Comparison of ENCODE assay signal across 27 cellular contexts in the genomic region with DNA sequence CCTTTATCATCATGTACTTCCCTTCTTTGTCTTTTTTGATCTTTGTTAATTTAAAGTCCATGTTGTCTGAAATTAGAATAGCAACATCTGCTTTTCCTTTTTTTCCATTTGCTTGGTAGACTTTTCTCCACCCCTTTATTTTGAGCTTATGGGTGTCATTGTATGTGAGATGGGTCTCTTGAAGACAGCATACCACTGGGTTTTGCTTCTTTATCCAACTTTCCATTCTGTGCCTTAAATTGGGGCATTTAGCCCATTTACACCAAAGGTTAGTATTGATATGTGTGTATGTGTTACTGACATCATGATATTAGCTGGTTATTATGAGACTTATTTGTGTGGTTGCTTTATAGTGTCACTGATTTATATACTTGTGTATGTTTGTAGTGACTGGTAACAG. TPM values are rescaled to one million over a fixed set of nuclear protein-coding genes. Genes with fewer than 3 reads are reported as not detected.
"Had no signal": no experiment of that assay in that cellular context is flagged by ENCODE, and none has a peak within 500 bp of the region (broad histone marks: within the 10 kb centered on the region; RNA-seq: fewer than 3 reads in every experiment).

No MANE protein-coding gene starts in this region.

- H3K4me1 ChIP-seq: neural progenitor cell, parathyroid adenoma, psoas muscle, right lobe of liver, sigmoid colon, stomach, thyroid gland, tibial nerve, upper lobe of left lung, vagina had no signal

- H3K27me3 Mint-ChIP-seq: progenitor cell of endocrine pancreas had no signal

- H3K4me1 Mint-ChIP-seq: natural killer cell; nephron; neural progenitor cell; stimulated activated effector memory CD8-positive, alpha-beta T cell treated with anti-CD3 and anti-CD28 coated beads, Interleukin-12 subunit alpha, Interleukin-12 subunit beta, amount 100 ng/mL, for 72 hours; stimulated activated naive B cell treated with anti-CD40 and anti-IgM and Interleukin-4, amounts not matched to agents 10 μg/mL and 1 μg/mL and 100 μg/mL, for 72 hours had no signal

- H3K36me3 Mint-ChIP-seq: neural progenitor cell; stimulated activated effector memory CD8-positive, alpha-beta T cell treated with anti-CD3 and anti-CD28 coated beads, Interleukin-12 subunit alpha, Interleukin-12 subunit beta, amount 100 ng/mL, for 72 hours had no signal

- H3K36me3 ChIP-seq: neural progenitor cell, ovary, right lobe of liver, sigmoid colon, stomach, thoracic aorta, thyroid gland, tibial nerve, upper lobe of left lung, vagina had no signal

- DNase-seq: natural killer cell; ovary; posterior cingulate gyrus; psoas muscle; right cardiac atrium; right lobe of liver; sigmoid colon; small intestine; stimulated activated CD4-positive, alpha-beta T cell treated with anti-CD3 and anti-CD28 coated beads, Interleukin-15, amount 100 ng/mL, for 24 hours; stimulated activated CD4-positive, alpha-beta T cell treated with anti-CD3 and anti-CD28 coated beads, Interleukin-2, amount 100 ng/mL, for 24 hours; stimulated activated CD4-positive, alpha-beta T cell treated with anti-CD3 and anti-CD28 coated beads, Interleukin-2, amount 100 ng/mL, for 48 hours; stimulated activated CD4-positive, alpha-beta T cell treated with anti-CD3 and anti-CD28 coated beads, Interleukin-4, amount 100 ng/mL, for 24 hours; stimulated activated naive B cell treated with anti-CD40 and anti-IgM and Interleukin-4, amounts not matched to agents 10 μg/mL and 1 μg/mL and 100 μg/mL, for 72 hours; stimulated activated naive CD4-positive, alpha-beta T cell treated with Interleukin-2 at 50 U/mL for 16 hours; stomach; thyroid gland; trophoblast cell; upper lobe of left lung had no signal

- H3K27me3 ChIP-seq: neural progenitor cell, ovary, right lobe of liver, sigmoid colon, thyroid gland, tibial nerve, upper lobe of left lung, vagina had no signal

- H3K27ac Mint-ChIP-seq: natural killer cell; nephron; neural progenitor cell; progenitor cell of endocrine pancreas; stimulated activated effector memory CD8-positive, alpha-beta T cell treated with anti-CD3 and anti-CD28 coated beads, Interleukin-12 subunit alpha, Interleukin-12 subunit beta, amount 100 ng/mL, for 72 hours; stimulated activated naive B cell treated with anti-CD40 and anti-IgM and Interleukin-4, amounts not matched to agents 10 μg/mL and 1 μg/mL and 100 μg/mL, for 72 hours; stimulated activated naive CD8-positive, alpha-beta T cell treated with anti-CD3 and anti-CD28 coated beads, Interleukin-15, Interleukin-2, amounts not matched to agents 100 ng/mL and 50 ng/mL, for 24 hours had no signal

- ATAC-seq: natural killer cell; psoas muscle; right cardiac atrium; right lobe of liver; stimulated activated effector memory CD8-positive, alpha-beta T cell treated with anti-CD3 and anti-CD28 coated beads, Interleukin-12 subunit alpha, Interleukin-12 subunit beta, amount 100 ng/mL, for 72 hours; stimulated activated naive B cell treated with anti-CD40 and anti-IgM and Interleukin-4, amounts not matched to agents 10 μg/mL and 1 μg/mL and 100 μg/mL, for 72 hours had no signal

- H3K9ac ChIP-seq: neural progenitor cell, parathyroid adenoma had no signal

- H3K4me3 Mint-ChIP-seq: natural killer cell; nephron; neural progenitor cell; stimulated activated effector memory CD8-positive, alpha-beta T cell treated with anti-CD3 and anti-CD28 coated beads, Interleukin-12 subunit alpha, Interleukin-12 subunit beta, amount 100 ng/mL, for 72 hours; stimulated activated naive B cell treated with anti-CD40 and anti-IgM and Interleukin-4, amounts not matched to agents 10 μg/mL and 1 μg/mL and 100 μg/mL, for 72 hours; stimulated activated naive CD8-positive, alpha-beta T cell treated with anti-CD3 and anti-CD28 coated beads, Interleukin-15, Interleukin-2, amounts not matched to agents 100 ng/mL and 50 ng/mL, for 24 hours had no signal

- H3K4me3 ChIP-seq: neural progenitor cell, ovary, psoas muscle, right lobe of liver, sigmoid colon, stomach, thoracic aorta, thyroid gland, tibial nerve, upper lobe of left lung, vagina had no signal

- H3K9me3 ChIP-seq: ovary, psoas muscle, right lobe of liver, thyroid gland, vagina had no signal

RNA-seq across cellular contexts. Expression of gene IFI44, which starts 50.2 kb away (rescaled TPM):
- total RNA-seq: progenitor cell of endocrine pancreas had no signal
